In genomic region chr13:114111577-114111976, GRCh38 we compare ENCODE assay signal across 10 cellular contexts. TPM values are rescaled to one million over a fixed set of nuclear protein-coding genes. Genes with fewer than 3 reads are reported as not detected.
DNase-seq lines count a peak whose midpoint lies in the region; ATAC-seq and FAIRE-seq lines count a peak whose summit lies in the region.
"Had no signal": no experiment of that assay in that cellular context is flagged by ENCODE, and none has a peak within 500 bp of the region (broad histone marks: within the 10 kb centered on the region; RNA-seq: fewer than 3 reads in every experiment).

No MANE protein-coding gene starts in this region.

- peak; percentile 4 for DNase-seq in stimulated activated CD4-positive, alpha-beta T cell treated with anti-CD3 and anti-CD28 coated beads, Interleukin-4, amount 100 ng/mL, for 1 hour
- no peak for DNase-seq in stimulated activated CD4-positive, alpha-beta T cell treated with anti-CD3 and anti-CD28 coated beads, Interleukin-12 subunit alpha, Interleukin-12 subunit beta, amount 100 ng/mL, for 4 hours
- DNase-seq in activated CD8-positive, alpha-beta memory T cell treated with anti-CD3 and anti-CD28 coated beads, Interleukin-2, amount 50 U/mL, for 48 hours = peak; percentile 47
- peak; percentile 9 to 22 for DNase-seq in left colon
- DNase-seq in NCI-H2227 (lab: John Stamatoyannopoulos, UW; ENCODE audit: unreplicated experiment) = no peak
- DNase-seq in RCC 7860 (ENCODE audit: low spot score) = no peak
- no peak for DNase-seq in ureter (ENCODE audit: low spot score)
- DNase-seq: NCI-H1694 treated with DMSO at 0.1 percent for 48 hours had no signal

- intact Hi-C loops in left colon (cut with DNase I, micrococcal nuclease) = no loop called here

- FAIRE-seq in RCC 7860 (lab: Jason Lieb, UNC) = no peak
- FAIRE-seq: islet of Langerhans had no signal

- ATAC-seq in left colon (no peak), HG03457 (IDR thresholded peaks at IDR 0.05; ENCODE audit: unreplicated experiment) (no peak)

RNA-seq across cellular contexts. Expression of gene RASA3, which starts 20.8 kb away (rescaled TPM):
- total RNA-seq in left colon (1 to 10 TPM; 6.5 to 9.0 TPM), ureter (22.4 TPM)

Comparison
In these comparisons a context has a peak if more than half of its experiments do, and no peak if none do; other contexts are left out.
1. DNase-seq: peak in stimulated activated CD4-positive, alpha-beta T cell treated with anti-CD3 and anti-CD28 coated beads, Interleukin-4, amount 100 ng/mL, for 1 hour (single experiment), activated CD8-positive, alpha-beta memory T cell treated with anti-CD3 and anti-CD28 coated beads, Interleukin-2, amount 50 U/mL, for 48 hours (single experiment) and left colon (2 of 2); none in stimulated activated CD4-positive, alpha-beta T cell treated with anti-CD3 and anti-CD28 coated beads, Interleukin-12 subunit alpha, Interleukin-12 subunit beta, amount 100 ng/mL, for 4 hours (single experiment), NCI-H2227 (single experiment), RCC 7860 (single experiment) and ureter (single experiment).